In genomic region chr2:203330434-203330833, GRCh38 we compare ENCODE assay signal across 12 cellular contexts. TPM values are rescaled to one million over a fixed set of nuclear protein-coding genes. Genes with fewer than 3 reads are reported as not detected.
A peak's percentile ranks its signal among the peaks of the same experiment; 100 is the strongest.
DNase-seq lines count a peak whose midpoint lies in the region; ATAC-seq, FAIRE-seq and TF ChIP-seq lines count a peak whose summit lies in the region.
"Had no signal": no experiment of that assay in that cellular context is flagged by ENCODE, and none has a peak within 500 bp of the region (broad histone marks: within the 10 kb centered on the region; RNA-seq: fewer than 3 reads in every experiment).

No MANE protein-coding gene starts in this region.

- peaks cover 9% of the 10 kb centered on the region for H3K36me3 Mint-ChIP-seq in effector memory CD8-positive, alpha-beta T cell (ENCODE audit: insufficient read depth)

- H3K9me2 ChIP-seq in PC-9 (ENCODE audit: insufficient read depth): no peaks in the 10 kb centered on the region

- H3K4me3 Mint-ChIP-seq in effector memory CD8-positive, alpha-beta T cell: peak overlapping the region in 1 of 2 donors; percentile 84

- TF ChIP-seq CTCF in A673 (conservative IDR thresholded peaks at IDR 0.05; ENCODE audit: low read depth, low read length): no peak
- TF ChIP-seq CTCF in PC-9 (conservative IDR thresholded peaks at IDR 0.05): no peak
- no peak for TF ChIP-seq CTCF in fibroblast of mammary gland (conservative IDR thresholded peaks at IDR 0.05; ENCODE audit: control insufficient read depth, insufficient read depth, low read depth, low read length)

- 0 out of 2 replicates have a peak, but pooled peaks cover 7% of the 10 kb centered on the region for H3F3A ChIP-seq in PC-9 (ENCODE audit: insufficient read depth, low read depth)

- peak overlapping the region; percentile 85 for H3K4me2 ChIP-seq in PC-9

- no peaks in the 10 kb centered on the region for H3K27me3 Mint-ChIP-seq in effector memory CD8-positive, alpha-beta T cell

- POLR2A ChIA-PET in A673 (lab: Charles Lee; ENCODE audit: low non-redundant PET) (no interaction called here), PC-9 (lab: Charles Lee; ENCODE audit: unreplicated experiment) (no interaction called here)

- CTCF ChIA-PET in A673 (lab: Charles Lee): no interaction called here
- CTCF ChIA-PET in PC-9 (lab: Charles Lee): no interaction called here

- H3K4me1 ChIP-seq in A673 (ENCODE audit: insufficient read depth, low read length, poor library complexity, severe bottlenecking) (peaks cover 9% of the 10 kb centered on the region), PC-9 (replicated peaks; ENCODE audit: insufficient read depth) (peaks cover 17% of the 10 kb centered on the region)
- H3K4me1 ChIP-seq in effector memory CD4-positive, alpha-beta T cell (ENCODE audit: control insufficient read depth, insufficient read depth, low read length, poor library complexity, severe bottlenecking): no peaks in the 10 kb centered on the region

- H3K4me1 Mint-ChIP-seq in effector memory CD8-positive, alpha-beta T cell (ENCODE audit: low read depth in 2 of 2): peaks cover 19 to 27% of the 10 kb centered on the region in 2 donors

- H3K4me3 ChIP-seq in A673 (ENCODE audit: low read depth, low read length, poor library complexity, severe bottlenecking) (peak overlapping the region; percentile 92), PC-9 (peak overlapping the region; percentile 78; the same call in 1 of the 2 replicates), fibroblast of mammary gland (ENCODE audit: control insufficient read depth, low read depth, low read length) (peak overlapping the region; percentile 77)
- H3K4me3 ChIP-seq in effector memory CD4-positive, alpha-beta T cell (ENCODE audit: insufficient read depth, low read depth, low read length, poor library complexity, severe bottlenecking): no peak overlapping the region

- no peak for ATAC-seq in effector memory CD8-positive, alpha-beta T cell (replicated peaks)
- ATAC-seq in HG03095 (IDR thresholded peaks at IDR 0.05; ENCODE audit: unreplicated experiment): no peak

- H3K27ac Mint-ChIP-seq in effector memory CD8-positive, alpha-beta T cell: peak overlapping the region in 1 of 2 donors; percentile 7

- FAIRE-seq in urothelium cell line (lab: Jason Lieb, UNC): no peak

- H3K9me3 Mint-ChIP-seq in effector memory CD8-positive, alpha-beta T cell: no peaks in the 10 kb centered on the region

- H3K9me3 ChIP-seq in A673 (ENCODE audit: low read depth, low read length, poor library complexity, severe bottlenecking): no peaks in the 10 kb centered on the region
- H3K9me3 ChIP-seq in PC-9 (ENCODE audit: insufficient read depth, low read depth): no peaks in the 10 kb centered on the region
- H3K9me3 ChIP-seq in effector memory CD4-positive, alpha-beta T cell (ENCODE audit: control insufficient read depth, low read length): no peaks in the 10 kb centered on the region

- H3K36me3 ChIP-seq in A673 (ENCODE audit: insufficient read depth, low read length, poor library complexity, severe bottlenecking) (no peaks in the 10 kb centered on the region), PC-9 (ENCODE audit: low read depth) (no peaks in the 10 kb centered on the region)
- no peaks in the 10 kb centered on the region for H3K36me3 ChIP-seq in effector memory CD4-positive, alpha-beta T cell (ENCODE audit: control insufficient read depth, insufficient read depth, low read length)

- H3K27ac ChIP-seq in A673 (ENCODE audit: low read depth, low read length, poor library complexity, severe bottlenecking) (peak overlapping the region; percentile 17), PC-9 (no peak overlapping the region)
- H3K27ac ChIP-seq in effector memory CD4-positive, alpha-beta T cell (ENCODE audit: insufficient read depth, low read length, poor library complexity, severe bottlenecking): no peak overlapping the region

- no TSS peak for BruUV-seq in A673 (replicated peaks; lab: Mats Ljungman, UMichigan)
- no TSS peak for BruUV-seq in PC-9 (replicated peaks; lab: Mats Ljungman, UMichigan)

- H4K20me1 ChIP-seq in PC-9 (ENCODE audit: insufficient read depth): no peaks in the 10 kb centered on the region

- H2AFZ ChIP-seq in PC-9: no peak overlapping the region

- H3K79me2 ChIP-seq in PC-9 (ENCODE audit: low read depth): peaks cover 65% of the 10 kb centered on the region

- intact Hi-C loops in A673 (cut with micrococcal nuclease; ENCODE audit: unreplicated experiment): no loop called here
- intact Hi-C loops in PC-9 (cut with micrococcal nuclease; ENCODE audit: unreplicated experiment): no loop called here

- H3K27me3 ChIP-seq in A673 (replicated peaks; ENCODE audit: insufficient read depth, low read depth, low read length, poor library complexity): no peaks in the 10 kb centered on the region
- H3K27me3 ChIP-seq in PC-9 (ENCODE audit: insufficient read depth, low read depth): no peaks in the 10 kb centered on the region
- no peaks in the 10 kb centered on the region for H3K27me3 ChIP-seq in effector memory CD4-positive, alpha-beta T cell (replicated peaks; ENCODE audit: control insufficient read depth, insufficient read depth, low read length, poor library complexity, severe bottlenecking)

- DNase-seq in A673 (ENCODE audit: low spot score) (peak; percentile 29), EH (ENCODE audit: low read depth) (peak; percentile 65), PC-9 (no peak), fibroblast of mammary gland (ENCODE audit: low read depth) (peak; percentile 58), urothelium cell line (ENCODE audit: low spot score) (no peak)
- no peak for DNase-seq in effector memory CD8-positive, alpha-beta T cell
- no peak for DNase-seq in effector memory CD4-positive, alpha-beta T cell
- DNase-seq: left colon; MV-4-11; stimulated activated CD4-positive, alpha-beta T cell treated with anti-CD3 and anti-CD28 coated beads, Interleukin-1b, Interleukin-23, amount 100 ng/mL, for 48 hours; T-helper 1 cell had no signal

RNA-seq across cellular contexts. Expression of gene ABI2, which starts 2.2 kb away (rescaled TPM):
- total RNA-seq in A673 (2021) (134 and 146 TPM in 2 replicates), PC-9 (2021) (31.8 and 54.3 TPM in 2 replicates)

Comparison
In these comparisons a context has a peak if more than half of its experiments do, and no peak if none do; other contexts are left out.
1. DNase-seq: peak in A673 (single experiment), EH (single experiment) and fibroblast of mammary gland (single experiment); none in PC-9 (0 of 2), effector memory CD8-positive, alpha-beta T cell (0 of 3), urothelium cell line (single experiment) and effector memory CD4-positive, alpha-beta T cell (0 of 3).